In the genomic region with DNA sequence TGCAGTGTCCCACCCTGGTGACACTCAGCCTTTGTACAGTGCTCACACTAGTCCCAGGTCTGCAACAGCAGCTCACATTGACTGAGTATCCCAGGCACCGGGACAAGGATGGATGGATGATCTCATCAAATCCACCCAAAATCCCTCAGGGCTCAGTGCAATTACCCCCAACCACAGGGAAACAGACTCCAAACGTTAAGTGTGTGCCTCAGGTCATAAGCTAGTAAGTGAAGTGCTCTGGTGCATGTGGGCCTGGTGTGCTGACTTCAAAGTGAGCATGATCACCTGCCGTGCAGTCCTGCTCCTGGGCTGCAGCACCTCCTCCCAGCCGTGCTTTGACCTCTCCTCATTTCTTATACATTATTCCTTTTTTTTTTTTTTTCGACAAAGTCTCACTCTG, we compare ENCODE assay signal across 24 cellular contexts. TPM values are rescaled to one million over a fixed set of nuclear protein-coding genes. Genes with fewer than 3 reads are reported as not detected.
"Had no signal": no experiment of that assay in that cellular context is flagged by ENCODE, and none has a peak within 500 bp of the region (broad histone marks: within the 10 kb centered on the region; RNA-seq: fewer than 3 reads in every experiment).

No MANE protein-coding gene starts in this region.

- H3K9me3 ChIP-seq: breast epithelium, Peyer's patch, SJSA1 had no signal

- H3K4me3 Mint-ChIP-seq: activated CD8-positive, alpha-beta T cell treated with anti-CD3 and anti-CD28 coated beads, Interleukin-2, amount 10 ng/mL, durations not matched to agents 7 days and 5 days; activated naive CD4-positive, alpha-beta T cell treated with anti-CD3 and anti-CD28 coated beads, Interleukin-2, amount 50 U/mL, for 24 hours; T-helper 17 cell; WTC11 had no signal

- H3K27ac Mint-ChIP-seq: activated CD8-positive, alpha-beta T cell treated with anti-CD3 and anti-CD28 coated beads, Interleukin-2, amount 10 ng/mL, durations not matched to agents 7 days and 5 days; activated naive CD4-positive, alpha-beta T cell treated with anti-CD3 and anti-CD28 coated beads, Interleukin-2, amount 50 U/mL, for 24 hours; WTC11 had no signal

- H3K27ac ChIP-seq: breast epithelium, coronary artery, Peyer's patch, SJSA1 had no signal

- H3K27me3 ChIP-seq: Peyer's patch had no signal

- H3K36me3 ChIP-seq: breast epithelium, Peyer's patch, SJSA1 had no signal

- DNase-seq: activated CD4-positive, alpha-beta T cell treated with anti-CD3 and anti-CD28 coated beads for 48 hours; activated CD4-positive, alpha-beta T cell treated with anti-CD3 and anti-CD28 coated beads, Interleukin-2, amount 50 U/mL, for 4 hours; activated CD4-positive, CD25-positive, alpha-beta regulatory T cell treated with anti-CD3 and anti-CD28 coated beads, Interleukin-2, amount 50 U/mL, for 72 hours; activated CD8-positive, alpha-beta memory T cell treated with anti-CD3 and anti-CD28 coated beads, Interleukin-2, amount 50 U/mL, for 48 hours; activated CD8-positive, alpha-beta T cell treated with anti-CD3 and anti-CD28 coated beads, Interleukin-2, amount 10 ng/mL, durations not matched to agents 7 days and 5 days; activated naive CD4-positive, alpha-beta T cell; activated T-cell treated with anti-CD3 and anti-CD28 coated beads, Interleukin-2, amount 50 U/mL, for 1 hour; aorta; central memory CD4-positive, alpha-beta T cell; Karpas-422; NCI-H1694 treated with DMSO at 0.1 percent for 48 hours; NCI-H2081; NCI-H446; NCI-H524; SHP77; T-helper 17 cell; T-helper 9 cell had no signal

- H3K9me3 Mint-ChIP-seq: activated naive CD4-positive, alpha-beta T cell treated with anti-CD3 and anti-CD28 coated beads, Interleukin-2, amount 50 U/mL, for 24 hours; WTC11 had no signal

- H3K36me3 Mint-ChIP-seq: activated naive CD4-positive, alpha-beta T cell treated with anti-CD3 and anti-CD28 coated beads, Interleukin-2, amount 50 U/mL, for 24 hours; WTC11 had no signal

- ATAC-seq: activated CD8-positive, alpha-beta T cell treated with anti-CD3 and anti-CD28 coated beads, Interleukin-2, amount 10 ng/mL, durations not matched to agents 7 days and 5 days; T-helper 17 cell; WTC11 had no signal

- H3K4me1 ChIP-seq: breast epithelium, Peyer's patch, SJSA1 had no signal

- H3K4me3 ChIP-seq: breast epithelium, coronary artery, Peyer's patch, SJSA1 had no signal

RNA-seq across cellular contexts. Expression of a gene that starts 31.2 kb away (rescaled TPM):
- total RNA-seq: activated CD8-positive, alpha-beta T cell treated with anti-CD3 and anti-CD28 coated beads, Interleukin-2, amount 10 ng/mL, durations not matched to agents 7 days and 5 days; chondrocyte; Peyer's patch; SJSA1; WTC11 had no signal

RNA-seq across cellular contexts. Expression of a gene that starts 58.0 kb away (rescaled TPM):
- total RNA-seq: activated CD8-positive, alpha-beta T cell treated with anti-CD3 and anti-CD28 coated beads, Interleukin-2, amount 10 ng/mL, durations not matched to agents 7 days and 5 days; chondrocyte; SJSA1; WTC11 had no signal
